ENCODE assay signal across 14 cellular contexts in the genomic region with DNA sequence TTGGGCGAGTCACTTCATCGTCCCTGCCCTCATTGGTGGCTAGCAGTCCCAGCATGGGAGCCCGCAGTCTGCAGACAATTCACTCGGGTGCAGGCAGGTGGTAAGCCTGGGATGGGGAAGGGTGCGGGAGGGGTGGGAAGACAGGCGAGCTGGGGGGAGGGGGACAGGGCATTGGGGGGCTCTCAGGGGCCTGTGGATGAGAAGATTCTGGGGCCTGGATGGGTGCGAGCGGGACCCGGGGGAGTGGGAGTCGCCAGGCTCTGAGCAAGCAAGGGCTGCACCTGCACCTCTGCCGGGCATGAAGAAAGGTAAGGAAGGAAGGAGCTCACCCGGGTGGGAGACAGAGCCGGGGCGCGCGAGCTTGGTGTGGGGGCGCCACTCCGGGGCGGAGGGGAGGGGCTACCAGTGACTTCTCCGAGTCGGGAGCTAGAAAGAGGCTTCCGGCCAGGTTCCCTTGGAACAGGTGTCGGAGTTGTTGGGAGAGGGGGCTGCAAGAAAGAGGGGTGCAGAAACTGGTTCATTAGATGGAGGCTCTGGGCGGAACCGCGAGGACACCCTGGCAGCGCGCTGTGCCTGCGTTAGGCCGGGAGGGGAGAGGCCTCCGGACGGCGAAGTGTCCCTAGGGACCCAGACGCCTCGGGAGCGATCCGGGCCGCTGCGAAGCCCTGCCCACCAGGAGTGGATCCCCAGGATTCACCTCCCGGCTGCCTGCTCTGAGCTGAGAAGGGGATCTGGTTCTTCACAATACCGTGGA.
A peak's percentile ranks its signal among the peaks of the same experiment; 100 is the strongest.
DNase-seq lines count a peak whose midpoint lies in the region; ATAC-seq, FAIRE-seq and TF ChIP-seq lines count a peak whose summit lies in the region.
"Had no signal": no experiment of that assay in that cellular context is flagged by ENCODE, and none has a peak within 500 bp of the region (broad histone marks: within the 10 kb centered on the region; RNA-seq: fewer than 3 reads in every experiment).

No MANE protein-coding gene starts in this region.

- H3K79me2 ChIP-seq in GM23338 (replicated peaks; ENCODE audit: insufficient read depth) (no peaks in the 10 kb centered on the region), keratinocyte (ENCODE audit: control insufficient read depth, insufficient read depth, low read length) (no peaks in the 10 kb centered on the region), MM.1S (ENCODE audit: low read length) (no peaks in the 10 kb centered on the region)

- H3K4me3 Mint-ChIP-seq in GM23338 = peak overlapping the region; percentile 67; the same call in 2 of the 3 replicates
- no peak overlapping the region for H3K4me3 Mint-ChIP-seq in activated T-cell treated with anti-CD3 and anti-CD28 coated beads, Interleukin-2, amount 50 U/mL, for 72 hours
- H3K4me3 Mint-ChIP-seq in activated CD8-positive, alpha-beta T cell treated with anti-CD3 and anti-CD28 coated beads for 36 hours = no peak overlapping the region
- H3K4me3 Mint-ChIP-seq: activated naive CD4-positive, alpha-beta T cell treated with anti-CD3 and anti-CD28 coated beads, Interleukin-2, amount 10 ng/mL, durations not matched to agents 7 days and 5 days; stimulated activated naive CD8-positive, alpha-beta T cell treated with anti-CD3 and anti-CD28 coated beads, Interleukin-15, Interleukin-2, amounts not matched to agents 100 ng/mL and 50 ng/mL, for 24 hours had no signal

- TF ChIP-seq CTCF in GM23338 (conservative IDR thresholded peaks at IDR 0.05; ENCODE audit: low read depth in 2 of 2) (no peak), choroid plexus epithelial cell (conservative IDR thresholded peaks at IDR 0.05; ENCODE audit: low read depth, low read length) (no peak), keratinocyte (optimal IDR thresholded peaks at IDR 0.05 in 1 of 3, IDR thresholded peaks at IDR 0.05 in 1 of 3, conservative IDR thresholded peaks at IDR 0.05 in 1 of 3; ENCODE audit: extremely low read depth in 1 of 3, insufficient read depth in 2 of 3, low read length in 3 of 3) (no peak), MM.1S (IDR thresholded peaks at IDR 0.05; ENCODE audit: low read length) (no peak)
- no peak for TF ChIP-seq CTCF in activated CD8-positive, alpha-beta T cell treated with anti-CD3 and anti-CD28 coated beads for 36 hours (IDR thresholded peaks at IDR 0.05)

- H4K20me1 ChIP-seq in GM23338 (replicated peaks; ENCODE audit: insufficient read depth) (no peaks in the 10 kb centered on the region), keratinocyte (ENCODE audit: control insufficient read depth, extremely low read depth, insufficient read depth, low read length) (no peaks in the 10 kb centered on the region), MM.1S (ENCODE audit: insufficient read depth, low read length) (no peaks in the 10 kb centered on the region)

- H3K4me3 ChIP-seq in GM23338 (peak overlapping the region; percentile 61), choroid plexus epithelial cell (ENCODE audit: low read depth, low read length) (peak overlapping the region; percentile 45), keratinocyte (ENCODE audit: control insufficient read depth in 2 of 3, extremely low read depth in 1 of 3, insufficient read depth in 2 of 3, low read depth in 1 of 3, low read length in 3 of 3) (no peak overlapping the region), stomach smooth muscle (ENCODE audit: low read length in 2 of 2) (peak overlapping the region; percentile 56 to 57), MM.1S (ENCODE audit: low read length) (no peak overlapping the region)

- H3K4me1 Mint-ChIP-seq in GM23338 = peaks cover 24% of the 10 kb centered on the region
- H3K4me1 Mint-ChIP-seq in activated T-cell treated with anti-CD3 and anti-CD28 coated beads, Interleukin-2, amount 50 U/mL, for 72 hours (ENCODE audit: low read depth) = peaks cover 5% of the 10 kb centered on the region
- H3K4me1 Mint-ChIP-seq in activated CD8-positive, alpha-beta T cell treated with anti-CD3 and anti-CD28 coated beads for 36 hours (ENCODE audit: low read depth) = peaks cover 2% of the 10 kb centered on the region
- H3K4me1 Mint-ChIP-seq: activated naive CD4-positive, alpha-beta T cell treated with anti-CD3 and anti-CD28 coated beads, Interleukin-2, amount 10 ng/mL, durations not matched to agents 7 days and 5 days had no signal

- H3K9ac ChIP-seq in keratinocyte (ENCODE audit: control insufficient read depth, extremely low read depth, insufficient read depth, low read length) = no peak overlapping the region
- H3K9ac ChIP-seq in stomach smooth muscle (ENCODE audit: low read length in 2 of 2) = peak overlapping the region; percentile 30 to 44
- no peak overlapping the region for H3K9ac ChIP-seq in MM.1S (ENCODE audit: low read length)

- peak; percentile 59 for DNase-seq in GM23338 (ENCODE audit: low spot score)
- DNase-seq in choroid plexus epithelial cell (ENCODE audit: low read depth) = no peak
- no peak for DNase-seq in keratinocyte (ENCODE audit: low read depth, low spot score)
- DNase-seq in activated T-cell treated with anti-CD3 and anti-CD28 coated beads, Interleukin-2, amount 50 U/mL, for 72 hours = no peak
- DNase-seq in MM.1S = no peak
- DNase-seq in activated CD8-positive, alpha-beta T cell treated with anti-CD3 and anti-CD28 coated beads for 36 hours = no peak
- DNase-seq: activated CD4-positive, alpha-beta T cell treated with anti-CD3 and anti-CD28 coated beads, Interleukin-2, amount 50 U/mL, for 4 hours; activated naive CD4-positive, alpha-beta T cell treated with anti-CD3 and anti-CD28 coated beads, Interleukin-2, amount 10 ng/mL, durations not matched to agents 7 days and 5 days; Calu3; left colon; NCI-H226 had no signal

- H3K9me1 ChIP-seq in keratinocyte (ENCODE audit: control insufficient read depth, extremely low read depth, insufficient read depth, low read length) = no peaks in the 10 kb centered on the region

- H2AFZ ChIP-seq in GM23338 = peak overlapping the region; percentile 86
- no peak overlapping the region for H2AFZ ChIP-seq in keratinocyte (ENCODE audit: control insufficient read depth, low read length)
- no peak overlapping the region for H2AFZ ChIP-seq in MM.1S (ENCODE audit: low read length)

- ATAC-seq in GM23338 = peak; percentile 80
- ATAC-seq in activated T-cell treated with anti-CD3 and anti-CD28 coated beads, Interleukin-2, amount 50 U/mL, for 72 hours (replicated peaks in 1 of 2) = no peak
- no peak for ATAC-seq in activated CD8-positive, alpha-beta T cell treated with anti-CD3 and anti-CD28 coated beads for 36 hours
- ATAC-seq: left colon, Panc1 had no signal

- FAIRE-seq in keratinocyte (lab: Jason Lieb, UNC) = no peak

- POLR2A ChIA-PET in activated CD8-positive, alpha-beta T cell treated with anti-CD3 and anti-CD28 coated beads for 36 hours (lab: Charles Lee) = no interaction called here

- H3K4me2 ChIP-seq in GM23338 (peak overlapping the region; percentile 74), keratinocyte (ENCODE audit: control insufficient read depth, extremely low read depth, insufficient read depth, low read depth, low read length) (peak overlapping the region; percentile 4), MM.1S (ENCODE audit: low read depth, low read length) (no peak overlapping the region)

- peaks cover 2% of the 10 kb centered on the region for H3K27me3 Mint-ChIP-seq in GM23338 (ENCODE audit: insufficient read depth, low read depth, poor library complexity)
- peaks cover 37% of the 10 kb centered on the region for H3K27me3 Mint-ChIP-seq in activated T-cell treated with anti-CD3 and anti-CD28 coated beads, Interleukin-2, amount 50 U/mL, for 72 hours (ENCODE audit: low read depth)
- peaks cover 32% of the 10 kb centered on the region for H3K27me3 Mint-ChIP-seq in activated CD8-positive, alpha-beta T cell treated with anti-CD3 and anti-CD28 coated beads for 36 hours

- H3K9me3 ChIP-seq in keratinocyte (ENCODE audit: control insufficient read depth, low read depth, low read length) (no peaks in the 10 kb centered on the region), stomach smooth muscle (ENCODE audit: control insufficient read depth in 2 of 2, low read length in 2 of 2) (no peaks in the 10 kb centered on the region), MM.1S (replicated peaks; ENCODE audit: insufficient read depth, low read length) (no peaks in the 10 kb centered on the region)

- H3K27ac ChIP-seq in GM23338 (ENCODE audit: low read depth) (no peak overlapping the region), keratinocyte (ENCODE audit: control insufficient read depth, insufficient read depth, low read length) (no peak overlapping the region), stomach smooth muscle (ENCODE audit: low read length) (peak overlapping the region; percentile 56), MM.1S (ENCODE audit: low read length) (no peak overlapping the region)

- H3K27me3 ChIP-seq in GM23338 (ENCODE audit: insufficient read depth) (no peaks in the 10 kb centered on the region), keratinocyte (ENCODE audit: control insufficient read depth, extremely low read depth, insufficient read depth, low read length) (peaks cover 11% of the 10 kb centered on the region), stomach smooth muscle (ENCODE audit: control insufficient read depth in 1 of 2, insufficient read depth in 2 of 2, low read length in 2 of 2) (no peaks in the 10 kb centered on the region), MM.1S (replicated peaks; ENCODE audit: insufficient read depth, low read length) (no peaks in the 10 kb centered on the region)

- H3F3A ChIP-seq in GM23338 (replicated peaks; ENCODE audit: low read depth) (no peaks in the 10 kb centered on the region), MM.1S (ENCODE audit: insufficient read depth, low read length) (no peaks in the 10 kb centered on the region)

- H3K4me1 ChIP-seq in GM23338 (ENCODE audit: insufficient read depth) (peaks cover 26% of the 10 kb centered on the region), keratinocyte (ENCODE audit: control insufficient read depth, extremely low read depth, insufficient read depth, low read length) (no peaks in the 10 kb centered on the region), stomach smooth muscle (ENCODE audit: control insufficient read depth, insufficient read depth, low read length) (peaks cover 4% of the 10 kb centered on the region), MM.1S (ENCODE audit: low read length) (no peaks in the 10 kb centered on the region)

- peaks cover 2% of the 10 kb centered on the region; the same call in 1 of the 2 replicates for H3K9me2 ChIP-seq in GM23338 (ENCODE audit: insufficient read depth)
- H3K9me2 ChIP-seq in MM.1S (replicated peaks; ENCODE audit: insufficient read depth, low read length) = no peaks in the 10 kb centered on the region

- H3K36me3 ChIP-seq in GM23338 (ENCODE audit: insufficient read depth) = no peaks in the 10 kb centered on the region
- no peaks in the 10 kb centered on the region for H3K36me3 ChIP-seq in keratinocyte (ENCODE audit: control insufficient read depth in 2 of 2, extremely low read depth in 1 of 2, insufficient read depth in 2 of 2, low read length in 2 of 2)
- peaks cover 0 to 4% of the 10 kb centered on the region in 2 donors for H3K36me3 ChIP-seq in stomach smooth muscle (ENCODE audit: control insufficient read depth in 2 of 2, insufficient read depth in 2 of 2, low read length in 2 of 2)
- no peaks in the 10 kb centered on the region for H3K36me3 ChIP-seq in MM.1S (replicated peaks; ENCODE audit: insufficient read depth, low read length)

- H3K27ac Mint-ChIP-seq in GM23338 = peak overlapping the region; percentile 65; the same call in 1 of the 2 replicates
- H3K27ac Mint-ChIP-seq in activated T-cell treated with anti-CD3 and anti-CD28 coated beads, Interleukin-2, amount 50 U/mL, for 72 hours = no peak overlapping the region
- H3K27ac Mint-ChIP-seq in activated CD8-positive, alpha-beta T cell treated with anti-CD3 and anti-CD28 coated beads for 36 hours = no peak overlapping the region
- H3K27ac Mint-ChIP-seq: activated naive CD4-positive, alpha-beta T cell treated with anti-CD3 and anti-CD28 coated beads, Interleukin-2, amount 10 ng/mL, durations not matched to agents 7 days and 5 days; stimulated activated naive CD8-positive, alpha-beta T cell treated with anti-CD3 and anti-CD28 coated beads, Interleukin-15, Interleukin-2, amounts not matched to agents 100 ng/mL and 50 ng/mL, for 24 hours had no signal

- CTCF ChIA-PET in activated CD8-positive, alpha-beta T cell treated with anti-CD3 and anti-CD28 coated beads for 36 hours (lab: Charles Lee) = interaction anchor here (1.1 to 1.8 kb wide), 6 partner anchors 16 to 401 kb away, joined by 3 to 8 read pairs (median 4); no protein-coding TSS in a partner anchor

- peaks cover 4% of the 10 kb centered on the region; the same call in 2 of the 3 replicates for H3K9me3 Mint-ChIP-seq in GM23338
- H3K9me3 Mint-ChIP-seq in activated T-cell treated with anti-CD3 and anti-CD28 coated beads, Interleukin-2, amount 50 U/mL, for 72 hours = peaks cover 0 to 4% of the 10 kb centered on the region in 2 donors
- H3K9me3 Mint-ChIP-seq in activated CD8-positive, alpha-beta T cell treated with anti-CD3 and anti-CD28 coated beads for 36 hours = no peaks in the 10 kb centered on the region
- H3K9me3 Mint-ChIP-seq: stimulated activated naive CD8-positive, alpha-beta T cell treated with anti-CD3 and anti-CD28 coated beads, Interleukin-15, Interleukin-2, amounts not matched to agents 100 ng/mL and 50 ng/mL, for 24 hours had no signal

- peaks cover 14% of the 10 kb centered on the region for H3K36me3 Mint-ChIP-seq in GM23338 (ENCODE audit: low read depth)
- H3K36me3 Mint-ChIP-seq in activated T-cell treated with anti-CD3 and anti-CD28 coated beads, Interleukin-2, amount 50 U/mL, for 72 hours (ENCODE audit: insufficient read depth in 2 of 2) = no peaks in the 10 kb centered on the region
- no peaks in the 10 kb centered on the region for H3K36me3 Mint-ChIP-seq in activated CD8-positive, alpha-beta T cell treated with anti-CD3 and anti-CD28 coated beads for 36 hours (ENCODE audit: low read depth)
- H3K36me3 Mint-ChIP-seq: activated naive CD4-positive, alpha-beta T cell treated with anti-CD3 and anti-CD28 coated beads, Interleukin-2, amount 10 ng/mL, durations not matched to agents 7 days and 5 days had no signal

- intact Hi-C loops in activated CD8-positive, alpha-beta T cell treated with anti-CD3 and anti-CD28 coated beads for 36 hours (cut with micrococcal nuclease) = no loop called here

- dilution Hi-C loops in keratinocyte (cut with MboI; ENCODE audit: extremely low pct_ligation_motif_present, low sequenced_read_pairs) = loop anchor here (25.0 kb wide), 1 partner anchor 374 kb away; no protein-coding TSS in a partner anchor

Comparison
In these comparisons a context has a peak if more than half of its experiments do, and no peak if none do; other contexts are left out.
1. H3K4me3 ChIP-seq: peak in GM23338 (single experiment), choroid plexus epithelial cell (single experiment) and stomach smooth muscle (2 of 2); none in keratinocyte (0 of 3) and MM.1S (single experiment).
2. H3K9ac ChIP-seq: peak in stomach smooth muscle (2 of 2); none in keratinocyte (single experiment) and MM.1S (single experiment).